14 cellular contexts compared by ENCODE assay signal in the genomic region with DNA sequence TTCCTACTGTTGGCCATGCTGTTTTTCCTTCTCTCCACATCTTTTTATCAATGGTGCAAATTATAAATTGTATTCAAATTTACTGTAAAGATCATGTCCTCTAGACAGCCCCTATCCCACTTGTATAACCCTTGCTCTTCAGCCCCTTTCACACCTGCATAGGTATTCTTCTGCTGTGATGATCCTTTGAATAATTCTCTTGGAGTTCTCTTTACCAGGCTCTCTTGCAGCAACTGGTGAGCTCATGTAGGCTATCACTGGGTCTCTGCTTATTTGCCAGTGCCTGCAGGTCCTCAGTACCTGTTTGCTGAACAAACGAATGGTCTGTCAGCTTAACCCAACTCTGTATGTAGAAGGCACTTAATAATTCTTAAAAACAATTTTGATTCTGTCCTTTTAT. TPM values are rescaled to one million over a fixed set of nuclear protein-coding genes. Genes with fewer than 3 reads are reported as not detected.
DNase-seq lines count a peak whose midpoint lies in the region; ATAC-seq, FAIRE-seq and TF ChIP-seq lines count a peak whose summit lies in the region.
"Had no signal": no experiment of that assay in that cellular context is flagged by ENCODE, and none has a peak within 500 bp of the region (broad histone marks: within the 10 kb centered on the region; RNA-seq: fewer than 3 reads in every experiment).

No MANE protein-coding gene starts in this region.

- FAIRE-seq in GM12891 (lab: Jason Lieb, UNC): peak; percentile 66

- H3K27ac Mint-ChIP-seq in activated CD4-positive, alpha-beta memory T cell treated with anti-CD3 and anti-CD28 coated beads, Interleukin-2, amount 10 ng/mL, durations not matched to agents 7 days and 5 days: peak overlapping the region; percentile 61
- peak overlapping the region in 4 of 6 donors; percentile 47 to 86 (median 54) for H3K27ac Mint-ChIP-seq in naive B cell
- H3K27ac Mint-ChIP-seq: type B pancreatic cell had no signal

- POLR2A ChIA-PET in activated CD4-positive, alpha-beta memory T cell treated with anti-CD3 and anti-CD28 coated beads, Interleukin-2, amount 10 ng/mL, durations not matched to agents 7 days and 5 days (lab: Charles Lee): interaction anchor here (1.3 to 9.7 kb wide), 7 partner anchors 10 to 42 kb away, joined by 4 to 240 read pairs (median 11); no protein-coding TSS in a partner anchor

- DNase-seq in DMS53 (lab: John Stamatoyannopoulos, UW) (peak; percentile 47), DMS53 treated with DMSO at 0.1 percent for 48 hours (lab: John Stamatoyannopoulos, UW; ENCODE audit: unreplicated experiment) (no peak), GM12891 (ENCODE audit: insufficient read length, low spot score) (no peak), naive B cell (no peak), NCI-H446 treated with DMSO at 0.1 percent for 48 hours (lab: John Stamatoyannopoulos, UW) (no peak)
- no peak for DNase-seq in activated CD4-positive, alpha-beta memory T cell treated with anti-CD3 and anti-CD28 coated beads, Interleukin-2, amount 10 ng/mL, durations not matched to agents 7 days and 5 days
- DNase-seq in activated effector memory CD4-positive, alpha-beta T cell treated with Interleukin-2 at 50 U/mL for 16 hours: no peak
- DNase-seq: body of pancreas; dermis blood vessel endothelial cell; NCI-H1436; NK-92 treated with Interleukin-12 subunit alpha and Interleukin-12 subunit beta, amount 100 ng/mL, for 24 hours had no signal

- H3K9me3 Mint-ChIP-seq in activated CD4-positive, alpha-beta memory T cell treated with anti-CD3 and anti-CD28 coated beads, Interleukin-2, amount 10 ng/mL, durations not matched to agents 7 days and 5 days: no peaks in the 10 kb centered on the region
- no peaks in the 10 kb centered on the region for H3K9me3 Mint-ChIP-seq in naive B cell
- H3K9me3 Mint-ChIP-seq: type B pancreatic cell had no signal

- CTCF ChIA-PET in activated CD4-positive, alpha-beta memory T cell treated with anti-CD3 and anti-CD28 coated beads, Interleukin-2, amount 10 ng/mL, durations not matched to agents 7 days and 5 days (lab: Charles Lee): interaction anchor here (1.3 kb wide), 1 partner anchor 26 kb away, joined by 3 read pairs; no protein-coding TSS in a partner anchor

- no peaks in the 10 kb centered on the region for H3K27me3 Mint-ChIP-seq in activated CD4-positive, alpha-beta memory T cell treated with anti-CD3 and anti-CD28 coated beads, Interleukin-2, amount 10 ng/mL, durations not matched to agents 7 days and 5 days
- H3K27me3 Mint-ChIP-seq in naive B cell: no peaks in the 10 kb centered on the region
- H3K27me3 Mint-ChIP-seq: type B pancreatic cell had no signal

- H3K4me1 Mint-ChIP-seq in activated CD4-positive, alpha-beta memory T cell treated with anti-CD3 and anti-CD28 coated beads, Interleukin-2, amount 10 ng/mL, durations not matched to agents 7 days and 5 days: peaks cover 76% of the 10 kb centered on the region
- peaks cover 66 to 88% (median 69%) of the 10 kb centered on the region in 3 donors for H3K4me1 Mint-ChIP-seq in naive B cell

- peak overlapping the region; percentile 94 for H3K4me3 Mint-ChIP-seq in activated CD4-positive, alpha-beta memory T cell treated with anti-CD3 and anti-CD28 coated beads, Interleukin-2, amount 10 ng/mL, durations not matched to agents 7 days and 5 days
- peak overlapping the region; percentile 25 to 86 (median 58) for H3K4me3 Mint-ChIP-seq in naive B cell
- H3K4me3 Mint-ChIP-seq: type B pancreatic cell had no signal

- H3K36me3 Mint-ChIP-seq in activated CD4-positive, alpha-beta memory T cell treated with anti-CD3 and anti-CD28 coated beads, Interleukin-2, amount 10 ng/mL, durations not matched to agents 7 days and 5 days (ENCODE audit: low read depth): peaks cover 82% of the 10 kb centered on the region
- peaks cover 46 to 50% of the 10 kb centered on the region in 2 donors for H3K36me3 Mint-ChIP-seq in naive B cell
- H3K36me3 Mint-ChIP-seq: type B pancreatic cell had no signal

- no peak for ATAC-seq in naive B cell (ENCODE audit: low read depth in 2 of 2)
- no peak for ATAC-seq in HG03108 (IDR thresholded peaks at IDR 0.05; ENCODE audit: unreplicated experiment)
- ATAC-seq: activated CD4-positive, CD25-positive, alpha-beta regulatory T cell treated with anti-CD3 and anti-CD28 coated beads, Interleukin-2, amount 50 U/mL, for 24 hours; body of pancreas had no signal

- TF ChIP-seq POLR2A in GM12891 (IDR thresholded peaks at IDR 0.05; ENCODE audit: low read depth, low read length): no peak

TF ChIP-seq in GM12891, 5 proteins besides CTCF, POLR2A, EP300 and RAD21:
- no peak for TF ChIP-seq TAF1 (IDR thresholded peaks at IDR 0.05; ENCODE audit: low read depth, low read length)

RNA-seq across cellular contexts. Expression of gene PTPRC, which starts 8.2 kb away (rescaled TPM):
- 55.1 TPM for polyA plus RNA-seq in GM12891 (2012; ENCODE audit: low read depth, missing spikeins)
- 100 to 1,000 TPM; 724 to 731 TPM for total RNA-seq in activated CD4-positive, alpha-beta memory T cell treated with anti-CD3 and anti-CD28 coated beads, Interleukin-2, amount 10 ng/mL, durations not matched to agents 7 days and 5 days
- 1,000 to 10,000 TPM in 1 of 6 donors, 100 to 1,000 TPM in 5; 771 to 1,016 (median 851) TPM for polyA plus RNA-seq in naive B cell (ENCODE audit: low read depth in 6 of 6)
- total RNA-seq: dermis blood vessel endothelial cell had no signal
